ENCODE assay signal across 8 cellular contexts in the genomic region with DNA sequence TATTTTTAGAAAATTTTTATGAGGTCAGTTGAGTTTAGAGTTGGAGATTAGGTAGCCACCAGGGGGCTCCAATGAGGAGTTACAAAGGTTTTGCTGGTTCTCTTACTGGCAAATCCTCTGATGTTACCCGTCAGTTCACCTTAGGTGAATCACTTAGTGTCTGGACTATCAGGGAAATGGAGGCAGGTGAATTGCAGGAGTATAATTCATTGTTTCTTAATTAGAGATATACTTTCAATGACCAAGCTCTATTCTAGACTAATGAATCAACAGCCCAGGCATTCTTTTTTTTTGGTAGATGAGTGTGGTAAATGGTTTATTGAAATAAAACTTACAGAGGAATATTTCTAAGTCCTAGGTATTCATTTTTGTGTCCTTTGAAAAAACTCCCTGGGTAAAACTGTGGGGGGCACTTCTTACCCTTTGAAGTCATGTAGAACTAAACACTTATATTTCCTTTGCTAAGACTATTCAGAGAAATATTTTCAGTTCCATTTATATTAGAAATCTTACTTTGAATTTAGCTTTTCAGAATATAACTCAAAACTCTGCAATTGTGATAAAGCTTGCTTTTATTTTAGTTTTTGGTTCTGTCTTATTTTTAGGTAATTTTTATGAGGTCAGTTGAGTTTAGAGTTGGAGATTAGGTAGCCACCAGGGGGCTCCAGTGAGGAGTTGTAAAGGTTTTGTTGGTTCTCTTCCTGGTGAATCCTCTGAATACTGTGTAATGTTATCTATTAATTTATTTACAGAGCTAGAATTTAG. TPM values are rescaled to one million over a fixed set of nuclear protein-coding genes. Genes with fewer than 3 reads are reported as not detected.
DNase-seq lines count a peak whose midpoint lies in the region; ATAC-seq lines count a peak whose summit lies in the region.

No MANE protein-coding gene starts in this region.

- ATAC-seq in activated naive CD4-positive, alpha-beta T cell treated with anti-CD3 and anti-CD28 coated beads, Interleukin-2, amount 50 U/mL, for 72 hours: peak; percentile 54 to 58
- peak; percentile 66 for ATAC-seq in left ventricle myocardium superior
- no peak for ATAC-seq in HG03442 (IDR thresholded peaks at IDR 0.05; ENCODE audit: unreplicated experiment)
- ATAC-seq in GM19351 (IDR thresholded peaks at IDR 0.05; ENCODE audit: unreplicated experiment): no peak

- H3K27ac Mint-ChIP-seq in activated naive CD4-positive, alpha-beta T cell treated with anti-CD3 and anti-CD28 coated beads, Interleukin-2, amount 50 U/mL, for 72 hours: peak overlapping the region in 1 of 2 donors; percentile 9

- H3K36me3 Mint-ChIP-seq in activated naive CD4-positive, alpha-beta T cell treated with anti-CD3 and anti-CD28 coated beads, Interleukin-2, amount 50 U/mL, for 72 hours: peaks cover 10 to 35% of the 10 kb centered on the region in 2 donors

- no peaks in the 10 kb centered on the region for H3K9me3 Mint-ChIP-seq in activated naive CD4-positive, alpha-beta T cell treated with anti-CD3 and anti-CD28 coated beads, Interleukin-2, amount 50 U/mL, for 72 hours

- intact Hi-C loops in left ventricle myocardium superior (cut with micrococcal nuclease): loop anchor here (10.0 kb wide), 1 partner anchor 293 kb away; no protein-coding TSS in a partner anchor

- in situ Hi-C loops in SK-MEL-5 (cut with HindIII; ENCODE audit: low pct_unique_long_range_greater_than_20kb, low sequenced_read_pairs): no loop called here

- peak; percentile 82 for DNase-seq in DMS 273 (lab: John Stamatoyannopoulos, UW; ENCODE audit: unreplicated experiment)
- peak; percentile 45 for DNase-seq in LoVo (ENCODE audit: low spot score)
- DNase-seq in SK-MEL-5 (ENCODE audit: low read depth, low spot score): peak; percentile 77
- DNase-seq in activated naive CD4-positive, alpha-beta T cell treated with anti-CD3 and anti-CD28 coated beads, Interleukin-2, amount 50 U/mL, for 72 hours (ENCODE audit: low spot score in 2 of 2): peak in 1 of 2 donors; percentile 75
- DNase-seq in left ventricle myocardium superior: no peak
- peak; percentile 21 to 28 for DNase-seq in stimulated activated CD4-positive, alpha-beta T cell treated with anti-CD3 and anti-CD28 coated beads, Interleukin-15, amount 100 ng/mL, for 1 hour (ENCODE audit: low read depth in 1 of 2, low spot score in 1 of 2)

RNA-seq across cellular contexts. Expression of a gene that starts 17.7 kb away (rescaled TPM):
- 111 and 119 TPM in 2 replicates for total RNA-seq in SK-MEL-5 (2014; rRNA removed; shearing (Covaris generic))
- 108 and 141 TPM in 2 replicates for polyA plus RNA-seq in SK-MEL-5 (2015; cell fraction: cytosol; rRNA removed)
- polyA plus RNA-seq in SK-MEL-5 (2015; cell fraction: nucleus; rRNA removed): 119 and 125 TPM in 2 replicates
- 100 to 1,000 TPM; 119 to 162 TPM for total RNA-seq in activated naive CD4-positive, alpha-beta T cell treated with anti-CD3 and anti-CD28 coated beads, Interleukin-2, amount 50 U/mL, for 72 hours
- 67.8 TPM for total RNA-seq in left ventricle myocardium superior

RNA-seq across cellular contexts. Expression of a gene that starts 24.8 kb away (rescaled TPM):
- 18.0 and 20.0 TPM in 2 replicates for total RNA-seq in SK-MEL-5 (2014; rRNA removed; shearing (Covaris generic))
- polyA plus RNA-seq in SK-MEL-5 (2015; cell fraction: cytosol; rRNA removed): 19.6 and 26.1 TPM in 2 replicates
- 20.8 and 29.0 TPM in 2 replicates for polyA plus RNA-seq in SK-MEL-5 (2015; cell fraction: nucleus; rRNA removed)
- total RNA-seq in activated naive CD4-positive, alpha-beta T cell treated with anti-CD3 and anti-CD28 coated beads, Interleukin-2, amount 50 U/mL, for 72 hours: 10 to 100 TPM; 12.4 to 15.6 TPM
- total RNA-seq in left ventricle myocardium superior: 1.4 TPM

Comparison
In these comparisons a context has a peak if more than half of its experiments do, and no peak if none do; other contexts are left out.
1. ATAC-seq: peak in activated naive CD4-positive, alpha-beta T cell treated with anti-CD3 and anti-CD28 coated beads, Interleukin-2, amount 50 U/mL, for 72 hours (2 of 2) and left ventricle myocardium superior (single experiment); none in HG03442 (single experiment) and GM19351 (single experiment).